ENCODE assay signal across 16 cellular contexts in genomic region chr5:42745856-42746255, GRCh38. TPM values are rescaled to one million over a fixed set of nuclear protein-coding genes. Genes with fewer than 3 reads are reported as not detected.
DNase-seq lines count a peak whose midpoint lies in the region; ATAC-seq and TF ChIP-seq lines count a peak whose summit lies in the region.
"Had no signal": no experiment of that assay in that cellular context is flagged by ENCODE, and none has a peak within 500 bp of the region (broad histone marks: within the 10 kb centered on the region; RNA-seq: fewer than 3 reads in every experiment).

No MANE protein-coding gene starts in this region.

- H3K4me3 Mint-ChIP-seq in neural progenitor cell: no peak overlapping the region
- H3K4me3 Mint-ChIP-seq: CD14-positive monocyte; CD4-positive, alpha-beta memory T cell; GM23338 had no signal

- H3K27ac ChIP-seq in A673 (ENCODE audit: low read depth, low read length, poor library complexity, severe bottlenecking): no peak overlapping the region
- H3K27ac ChIP-seq in OCI-LY1 (ENCODE audit: low read depth, low read length, poor library complexity, severe bottlenecking): peak overlapping the region; percentile 31
- H3K27ac ChIP-seq in neural progenitor cell: no peak overlapping the region
- H3K27ac ChIP-seq in hepatocyte: no peak overlapping the region
- H3K27ac ChIP-seq: 22Rv1, A549, BLaER1 had no signal

- H3F3A ChIP-seq in OCI-LY1 (ENCODE audit: insufficient read depth, low read length): no peaks in the 10 kb centered on the region
- H3F3A ChIP-seq in neural progenitor cell (ENCODE audit: low read depth): no peaks in the 10 kb centered on the region

- CTCF ChIA-PET in A673 (lab: Charles Lee): no interaction called here

- H2AFZ ChIP-seq in OCI-LY1 (ENCODE audit: low read length) (no peak overlapping the region), neural progenitor cell (replicated peaks) (no peak overlapping the region), hepatocyte (no peak overlapping the region)
- H2AFZ ChIP-seq: GM23338 had no signal

- TF ChIP-seq CTCF in A673 (conservative IDR thresholded peaks at IDR 0.05; ENCODE audit: low read depth, low read length) (no peak), OCI-LY1 (IDR thresholded peaks at IDR 0.05; ENCODE audit: low read length) (no peak; the same call in 1 of the 2 replicates), neural progenitor cell (IDR thresholded peaks at IDR 0.05) (no peak), hepatocyte (IDR thresholded peaks at IDR 0.05; ENCODE audit: poor library complexity) (no peak)

- H3K79me2 ChIP-seq in OCI-LY1 (ENCODE audit: insufficient read depth, low read length) (no peaks in the 10 kb centered on the region), neural progenitor cell (ENCODE audit: low read depth) (no peaks in the 10 kb centered on the region), hepatocyte (no peaks in the 10 kb centered on the region)

- no peak overlapping the region for H3K27ac Mint-ChIP-seq in neural progenitor cell
- H3K27ac Mint-ChIP-seq: CD14-positive monocyte, GM23338 had no signal

- no peak for ATAC-seq in HG03469 (IDR thresholded peaks at IDR 0.05; ENCODE audit: unreplicated experiment)
- ATAC-seq: A549 had no signal

- no peak overlapping the region for H3K9ac ChIP-seq in OCI-LY1 (ENCODE audit: low read length)
- no peak overlapping the region for H3K9ac ChIP-seq in neural progenitor cell
- H3K9ac ChIP-seq: BLaER1 had no signal

- POLR2A ChIA-PET in A673 (lab: Charles Lee; ENCODE audit: low non-redundant PET): interaction anchor here (0.7 kb wide), 1 partner anchor 483 kb away, joined by 3 read pairs; no protein-coding TSS in a partner anchor

- H3K36me3 ChIP-seq in A673 (ENCODE audit: insufficient read depth, low read length, poor library complexity, severe bottlenecking): no peaks in the 10 kb centered on the region
- H3K36me3 ChIP-seq in OCI-LY1 (ENCODE audit: insufficient read depth, low read length): no peaks in the 10 kb centered on the region
- no peaks in the 10 kb centered on the region for H3K36me3 ChIP-seq in neural progenitor cell
- no peaks in the 10 kb centered on the region for H3K36me3 ChIP-seq in hepatocyte (replicated peaks; ENCODE audit: insufficient read depth, low read depth)
- H3K36me3 ChIP-seq: BLaER1 had no signal

- WGBS in hepatocyte (ENCODE audit: low lambda C conversion rate, missing lambda C conversion rate): 93% methylated on average over 3 of the region's 3 CpGs

- peak; percentile 48 for DNase-seq in A673 (ENCODE audit: low spot score)
- peak; percentile 77 to 85 for DNase-seq in NCI-H524 (lab: John Stamatoyannopoulos, UW)
- peak; percentile 5 for DNase-seq in neural progenitor cell (ENCODE audit: low spot score)
- DNase-seq in hepatocyte (ENCODE audit: low spot score): no peak
- DNase-seq in stimulated activated CD4-positive, alpha-beta T cell treated with anti-CD3 and anti-CD28 coated beads, Interleukin-2, amount 100 ng/mL, for 24 hours: no peak
- DNase-seq: CD4-positive, alpha-beta memory T cell; DMS79 treated with DMSO at 0.1 percent for 48 hours; GF-D8 had no signal

- H3K27me3 Mint-ChIP-seq in neural progenitor cell (ENCODE audit: insufficient read depth, low read depth): peaks cover 3% of the 10 kb centered on the region
- H3K27me3 Mint-ChIP-seq: CD4-positive, alpha-beta memory T cell had no signal

- no peaks in the 10 kb centered on the region for H3K36me3 Mint-ChIP-seq in neural progenitor cell
- H3K36me3 Mint-ChIP-seq: CD14-positive monocyte; CD4-positive, alpha-beta memory T cell had no signal

- H3K4me1 Mint-ChIP-seq in neural progenitor cell: no peaks in the 10 kb centered on the region
- H3K4me1 Mint-ChIP-seq: CD14-positive monocyte, GM23338 had no signal

- intact Hi-C loops in A673 (cut with micrococcal nuclease; ENCODE audit: unreplicated experiment): no loop called here

- H3K9me3 ChIP-seq in A673 (ENCODE audit: low read depth, low read length, poor library complexity, severe bottlenecking): no peaks in the 10 kb centered on the region
- H3K9me3 ChIP-seq in OCI-LY1 (ENCODE audit: low read length): no peaks in the 10 kb centered on the region
- H3K9me3 ChIP-seq in neural progenitor cell (ENCODE audit: low read depth): no peaks in the 10 kb centered on the region
- no peaks in the 10 kb centered on the region for H3K9me3 ChIP-seq in hepatocyte (ENCODE audit: low read depth)
- H3K9me3 ChIP-seq: A549, BLaER1 had no signal

- H3K4me1 ChIP-seq in A673 (ENCODE audit: insufficient read depth, low read length, poor library complexity, severe bottlenecking): peaks cover 4% of the 10 kb centered on the region
- H3K4me1 ChIP-seq in OCI-LY1 (ENCODE audit: insufficient read depth, low read length, severe bottlenecking): peaks cover 38% of the 10 kb centered on the region
- peaks cover 5% of the 10 kb centered on the region for H3K4me1 ChIP-seq in neural progenitor cell
- no peaks in the 10 kb centered on the region for H3K4me1 ChIP-seq in hepatocyte (ENCODE audit: insufficient read depth)
- H3K4me1 ChIP-seq: A549, BLaER1 had no signal

- BruUV-seq in A673 (replicated peaks; lab: Mats Ljungman, UMichigan): no TSS peak

- H4K20me1 ChIP-seq in OCI-LY1 (ENCODE audit: insufficient read depth, low read length) (no peaks in the 10 kb centered on the region), neural progenitor cell (ENCODE audit: low read depth) (no peaks in the 10 kb centered on the region), hepatocyte (ENCODE audit: insufficient read depth, poor library complexity, severe bottlenecking) (no peaks in the 10 kb centered on the region)
- H4K20me1 ChIP-seq: BLaER1 had no signal

- H3K4me2 ChIP-seq in OCI-LY1 (ENCODE audit: low read length) (no peak overlapping the region), neural progenitor cell (no peak overlapping the region), hepatocyte (no peak overlapping the region)
- H3K4me2 ChIP-seq: A549, BLaER1, GM23338 had no signal

- H3K27me3 ChIP-seq in A673 (replicated peaks; ENCODE audit: insufficient read depth, low read depth, low read length, poor library complexity): no peaks in the 10 kb centered on the region
- H3K27me3 ChIP-seq in OCI-LY1 (ENCODE audit: insufficient read depth, low read length): no peaks in the 10 kb centered on the region
- no peaks in the 10 kb centered on the region for H3K27me3 ChIP-seq in neural progenitor cell
- no peaks in the 10 kb centered on the region for H3K27me3 ChIP-seq in hepatocyte
- H3K27me3 ChIP-seq: BLaER1 had no signal

- H3K4me3 ChIP-seq in A673 (ENCODE audit: low read depth, low read length, poor library complexity, severe bottlenecking) (no peak overlapping the region), OCI-LY1 (ENCODE audit: low read depth, low read length, poor library complexity, severe bottlenecking) (no peak overlapping the region), neural progenitor cell (no peak overlapping the region), hepatocyte (no peak overlapping the region)
- H3K4me3 ChIP-seq: A549, BLaER1, GM23338 had no signal

- no peaks in the 10 kb centered on the region for H3K9me2 ChIP-seq in OCI-LY1 (ENCODE audit: low read depth, low read length)
- H3K9me2 ChIP-seq in hepatocyte (replicated peaks; ENCODE audit: insufficient read depth): no peaks in the 10 kb centered on the region

- H3K9me3 Mint-ChIP-seq in neural progenitor cell: no peaks in the 10 kb centered on the region

RNA-seq across cellular contexts. Expression of gene CCDC152, which starts 10.8 kb away (rescaled TPM):
- 11.2 and 11.6 TPM in 2 replicates for total RNA-seq in A673 (2021)
- total RNA-seq in neural progenitor cell (ENCODE audit: low replicate concordance): 11.8 and 23.9 TPM in 2 replicates
- total RNA-seq in hepatocyte: 1.8 and 2.0 TPM in 2 replicates
- 26.4 and 46.1 TPM in 2 replicates for polyA plus RNA-seq in hepatocyte
- total RNA-seq: HT1080 had no signal
- polyA plus RNA-seq: A549 had no signal

Comparison
In these comparisons a context has a peak if more than half of its experiments do, and no peak if none do; other contexts are left out.
1. DNase-seq: peak in A673 (single experiment), NCI-H524 (2 of 2) and neural progenitor cell (single experiment); none in hepatocyte (single experiment) and stimulated activated CD4-positive, alpha-beta T cell treated with anti-CD3 and anti-CD28 coated beads, Interleukin-2, amount 100 ng/mL, for 24 hours (0 of 2).